8 cellular contexts compared by ENCODE assay signal in genomic region chr4:153345011-153345981, GRCh38. TPM values are rescaled to one million over a fixed set of nuclear protein-coding genes. Genes with fewer than 3 reads are reported as not detected.
DNase-seq lines count a peak whose midpoint lies in the region; ATAC-seq and TF ChIP-seq lines count a peak whose summit lies in the region.

No MANE protein-coding gene starts in this region.

- CTCF ChIA-PET in activated CD4-positive, alpha-beta T cell treated with anti-CD3 and anti-CD28 coated beads for 36 hours (lab: Charles Lee) = interaction anchor here (0.5 to 5.6 kb wide), 29 partner anchors 9 to 404 kb away, joined by 3 to 39 read pairs (median 4); partner anchors contain the start of gene TMEM131L

- peak; percentile 24 for ATAC-seq in HG02973 (IDR thresholded peaks at IDR 0.05; ENCODE audit: unreplicated experiment)
- peak; percentile 47 for ATAC-seq in activated CD4-positive, alpha-beta T cell treated with anti-CD3 and anti-CD28 coated beads for 36 hours

- peaks cover 14% of the 10 kb centered on the region for H3K4me1 ChIP-seq in mesendoderm (ENCODE audit: control insufficient read depth, low read depth, low read length)

- H3K27ac ChIP-seq in 22Rv1 (peak overlapping the region; percentile 62), mesendoderm (ENCODE audit: low read depth, low read length) (peak overlapping the region; percentile 63)

- H3K4me3 ChIP-seq in mesendoderm (ENCODE audit: low read length) = peak overlapping the region; percentile 66

- no peak overlapping the region for H2AK5ac ChIP-seq in mesendoderm (ENCODE audit: low read length)

- H3K4me3 Mint-ChIP-seq in activated CD4-positive, alpha-beta T cell treated with anti-CD3 and anti-CD28 coated beads for 36 hours = peak overlapping the region; percentile 85

- POLR2A ChIA-PET in activated CD4-positive, alpha-beta T cell treated with anti-CD3 and anti-CD28 coated beads for 36 hours (lab: Charles Lee) = interaction anchor here (0.6 kb wide), 1 partner anchor 207 kb away, joined by 3 read pairs; no protein-coding TSS in a partner anchor

- peak overlapping the region; percentile 93 for H3K56ac ChIP-seq in mesendoderm (ENCODE audit: low read length)

- WGBS in mesendoderm (ENCODE audit: extremely low coverage, insufficient coverage, low lambda C conversion rate) = no CpG with 5 or more reads among the region's 44 CpGs

- in situ Hi-C loops in GM13977 (cut with MboI; ENCODE audit: low pct_unique_long_range_greater_than_20kb, low sequenced_read_pairs, unreplicated experiment) = loop anchor here (10.0 to 25.0 kb wide), 3 partner anchors 230 to 417 kb away; partner anchors contain the start of gene RNF175

- H3K4me1 Mint-ChIP-seq in activated CD4-positive, alpha-beta T cell treated with anti-CD3 and anti-CD28 coated beads for 36 hours = peaks cover 38% of the 10 kb centered on the region

- no peak overlapping the region for H4K5ac ChIP-seq in mesendoderm (ENCODE audit: low read length)

- H3K18ac ChIP-seq in mesendoderm (ENCODE audit: low read length) = peak overlapping the region; percentile 99

- H3K4ac ChIP-seq in mesendoderm (ENCODE audit: low read depth, low read length) = peak overlapping the region; percentile 83

- H3K27me3 ChIP-seq in mesendoderm (ENCODE audit: insufficient read depth, low read length, poor library complexity) = no peaks in the 10 kb centered on the region

- no peaks in the 10 kb centered on the region for H3K36me3 ChIP-seq in mesendoderm (ENCODE audit: control insufficient read depth, insufficient read depth, low read length)

- no peak overlapping the region for H2BK15ac ChIP-seq in mesendoderm (replicated peaks; ENCODE audit: low read depth)

- peaks cover 12% of the 10 kb centered on the region for H3K79me1 ChIP-seq in mesendoderm (ENCODE audit: low read length)

- no peaks in the 10 kb centered on the region for H3K9me3 Mint-ChIP-seq in activated CD4-positive, alpha-beta T cell treated with anti-CD3 and anti-CD28 coated beads for 36 hours (ENCODE audit: low read depth)

- H2BK120ac ChIP-seq in mesendoderm (ENCODE audit: low read depth, low read length) = no peak overlapping the region

- H2BK5ac ChIP-seq in mesendoderm (ENCODE audit: low read length) = peak overlapping the region; percentile 85

- H4K8ac ChIP-seq in mesendoderm (ENCODE audit: low read depth, low read length) = peak overlapping the region; percentile 89

- DNase-seq in GM13977 (ENCODE audit: low spot score) = peak; percentile 56
- peak; percentile 72 for DNase-seq in NCI-H2171 treated with DMSO at 0.1 percent for 48 hours (lab: John Stamatoyannopoulos, UW)
- DNase-seq in activated CD4-positive, alpha-beta T cell treated with anti-CD3 and anti-CD28 coated beads for 36 hours = peak; percentile 74
- peak; percentile 31 for DNase-seq in effector CD4-positive, alpha-beta T cell
- DNase-seq in mesendoderm = peak; percentile 86
- peak; percentile 10 to 34 for DNase-seq in stimulated activated CD8-positive, alpha-beta memory T cell treated with anti-CD3 and anti-CD28 coated beads, Interleukin-4, amount 100 ng/mL, for 4 hours (ENCODE audit: low read depth in 2 of 2, low spot score in 1 of 2)

- peak overlapping the region; percentile 80 for H3K4me2 ChIP-seq in mesendoderm (ENCODE audit: low read length)

- TF ChIP-seq CTCF in 22Rv1 (IDR thresholded peaks at IDR 0.05) = no peak
- TF ChIP-seq CTCF in GM13977 (IDR thresholded peaks at IDR 0.05; ENCODE audit: extremely low read depth, insufficient read depth, missing control alignments) = no peak

- H3K79me2 ChIP-seq in mesendoderm (ENCODE audit: control insufficient read depth, insufficient read depth, low read length) = peaks cover 20% of the 10 kb centered on the region

- intact Hi-C loops in activated CD4-positive, alpha-beta T cell treated with anti-CD3 and anti-CD28 coated beads for 36 hours (cut with DNase I, micrococcal nuclease) = loop anchor here (1.0 to 5.0 kb wide), 5 partner anchors 88 to 407 kb away; no protein-coding TSS in a partner anchor

- H3K9ac ChIP-seq in mesendoderm (ENCODE audit: low read length) = peak overlapping the region; percentile 94

- H3K27me3 Mint-ChIP-seq in activated CD4-positive, alpha-beta T cell treated with anti-CD3 and anti-CD28 coated beads for 36 hours = peaks cover 7% of the 10 kb centered on the region

- peaks cover 13% of the 10 kb centered on the region for H3K36me3 Mint-ChIP-seq in activated CD4-positive, alpha-beta T cell treated with anti-CD3 and anti-CD28 coated beads for 36 hours (ENCODE audit: low read depth)

- no peak overlapping the region for H3K23ac ChIP-seq in mesendoderm (ENCODE audit: low read length)

- H3K27ac Mint-ChIP-seq in activated CD4-positive, alpha-beta T cell treated with anti-CD3 and anti-CD28 coated beads for 36 hours = peak overlapping the region; percentile 90

RNA-seq across cellular contexts. Expression of gene MND1, which starts 0.8 kb away (rescaled TPM):
- total RNA-seq in activated CD4-positive, alpha-beta T cell treated with anti-CD3 and anti-CD28 coated beads for 36 hours = 10 to 100 TPM; 34.1 to 41.9 TPM
- 45.3 TPM for polyA plus RNA-seq in mesendoderm (2013, experiment 1 of 2)
- polyA plus RNA-seq in mesendoderm (2013, experiment 2 of 2) = 45.1 TPM

Comparison
In these comparisons a context has a peak if more than half of its experiments do, and no peak if none do; other contexts are left out.
1. Peak in every context shown above with its lines: DNase-seq, ATAC-seq, H3K4me3 ChIP-seq and H3K27ac ChIP-seq.
2. DNase-seq: peak in every context shown above with its lines; median percentile 86 in mesendoderm; 74 in activated CD4-positive, alpha-beta T cell treated with anti-CD3 and anti-CD28 coated beads for 36 hours; 72 in NCI-H2171 treated with DMSO at 0.1 percent for 48 hours; 56 in GM13977; 31 in effector CD4-positive, alpha-beta T cell; 22 in stimulated activated CD8-positive, alpha-beta memory T cell treated with anti-CD3 and anti-CD28 coated beads, Interleukin-4, amount 100 ng/mL, for 4 hours.